In the genomic region with DNA sequence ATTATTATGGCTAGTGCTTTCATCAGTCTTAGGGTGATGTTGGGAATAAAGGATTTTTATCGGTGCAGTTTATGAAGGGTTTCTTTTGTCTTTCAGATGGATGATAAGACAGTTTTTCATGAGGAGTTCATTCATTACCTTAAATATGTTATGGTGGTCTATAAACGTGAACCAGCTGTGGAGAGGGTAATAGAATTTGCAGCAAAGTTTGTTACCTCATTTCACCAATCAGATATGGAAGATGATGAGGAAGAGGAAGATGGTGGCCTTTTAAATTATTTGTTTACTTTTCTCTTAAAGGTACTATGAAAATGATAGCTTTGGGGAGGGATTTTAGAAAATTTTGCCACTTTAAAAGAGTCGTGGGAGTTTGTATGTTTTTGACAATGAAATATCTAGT, we compare ENCODE assay signal across 9 cellular contexts. TPM values are rescaled to one million over a fixed set of nuclear protein-coding genes. Genes with fewer than 3 reads are reported as not detected.
DNase-seq lines count a peak whose midpoint lies in the region; ATAC-seq and TF ChIP-seq lines count a peak whose summit lies in the region.
"Had no signal": no experiment of that assay in that cellular context is flagged by ENCODE, and none has a peak within 500 bp of the region (broad histone marks: within the 10 kb centered on the region; RNA-seq: fewer than 3 reads in every experiment).

No MANE protein-coding gene starts in this region.

- ATAC-seq in SK-N-SH treated with all-trans-retinoic acid at 6 μM for 48 hours (no peak), HG03196 (IDR thresholded peaks at IDR 0.05; ENCODE audit: unreplicated experiment) (no peak)

- dilution Hi-C loops in mammary epithelial cell (cut with HindIII; ENCODE audit: low sequenced_read_pairs) = no loop called here

- H3K4me3 ChIP-seq in SK-N-SH (ENCODE audit: low read depth in 2 of 2, low read length in 1 of 2) = peak overlapping the region; percentile 89 to 98; a peak in 3 of 4 replicates
- peak overlapping the region; percentile 87 for H3K4me3 ChIP-seq in NB4 (ENCODE audit: low read depth, low read length)
- peak overlapping the region; percentile 82 to 90 (median 83) for H3K4me3 ChIP-seq in mammary epithelial cell (replicated peaks in 1 of 3; ENCODE audit: insufficient read depth in 1 of 3, low read depth in 2 of 3, low read length in 3 of 3)
- H3K4me3 ChIP-seq in neural progenitor cell = peak overlapping the region; percentile 98
- H3K4me3 ChIP-seq in thyroid gland (replicated peaks in 1 of 3) = no peak overlapping the region

- H3K4me2 ChIP-seq in SK-N-SH = peak overlapping the region; percentile 89
- peak overlapping the region; percentile 88 for H3K4me2 ChIP-seq in mammary epithelial cell (ENCODE audit: insufficient read depth, low read depth, low read length)
- peak overlapping the region; percentile 98 for H3K4me2 ChIP-seq in neural progenitor cell

- DNase-seq in SK-N-SH = no peak
- DNase-seq in NB4 (ENCODE audit: low read depth) = peak; percentile 45
- DNase-seq in mammary epithelial cell = no peak
- no peak for DNase-seq in neural progenitor cell (ENCODE audit: low spot score)
- DNase-seq in thyroid gland = no peak
- DNase-seq in NCI-H1105 treated with DMSO at 0.1 percent for 48 hours (lab: John Stamatoyannopoulos, UW) = no peak

- CTCF ChIA-PET in SK-N-SH (lab: Yijun Ruan, JAX) (no interaction called here), mammary epithelial cell (lab: Charles Lee; ENCODE audit: low non-redundant PET) (no interaction called here)

- WGBS in SK-N-SH (ENCODE audit: low lambda C conversion rate) = 6% methylated on average over 3 of the region's 3 CpGs
- WGBS in mammary epithelial cell (ENCODE audit: low coverage, missing lambda C conversion rate) = 0% methylated on average over 3 of the region's 3 CpGs
- 14 to 18% methylated on average over 3 of the region's 3 CpGs for WGBS in thyroid gland, 2 donors

- H3K36me3 Mint-ChIP-seq in neural progenitor cell = peaks cover 24% of the 10 kb centered on the region

- H2AFZ ChIP-seq in SK-N-SH (ENCODE audit: low read depth) (peak overlapping the region; percentile 87), mammary epithelial cell (ENCODE audit: low read depth, low read length) (no peak overlapping the region), neural progenitor cell (replicated peaks) (no peak overlapping the region)

- peak overlapping the region; percentile 61 to 76; a peak in 3 of 4 replicates for H3K27ac ChIP-seq in SK-N-SH (ENCODE audit: low read depth in 2 of 2, low read length in 1 of 2)
- H3K27ac ChIP-seq in mammary epithelial cell (ENCODE audit: insufficient read depth, low read depth, low read length) = peak overlapping the region; percentile 79
- no peak overlapping the region for H3K27ac ChIP-seq in neural progenitor cell
- no peak overlapping the region for H3K27ac ChIP-seq in thyroid gland

- POLR2A ChIA-PET in SK-N-SH (lab: Yijun Ruan, JAX) = no interaction called here

- BruUV-seq in mammary epithelial cell (replicated peaks; lab: Mats Ljungman, UMichigan) = no TSS peak

- peaks cover 97% of the 10 kb centered on the region for H3K79me2 ChIP-seq in SK-N-SH (ENCODE audit: insufficient read depth)
- H3K79me2 ChIP-seq in mammary epithelial cell (ENCODE audit: insufficient read depth, low read length) = peaks cover 97% of the 10 kb centered on the region
- peaks cover 100% of the 10 kb centered on the region for H3K79me2 ChIP-seq in neural progenitor cell (ENCODE audit: low read depth)

- H3K36me3 ChIP-seq in SK-N-SH (replicated peaks in 1 of 2; ENCODE audit: control insufficient read depth in 1 of 2, insufficient read depth in 2 of 2, low read length in 1 of 2) = peaks cover 5 to 15% of the 10 kb centered on the region in 2 experiments
- H3K36me3 ChIP-seq in mammary epithelial cell (ENCODE audit: insufficient read depth, low read length) = peaks cover 14% of the 10 kb centered on the region
- peaks cover 16% of the 10 kb centered on the region for H3K36me3 ChIP-seq in neural progenitor cell
- H3K36me3 ChIP-seq in thyroid gland = no peaks in the 10 kb centered on the region

- no peaks in the 10 kb centered on the region for H3K9me3 ChIP-seq in SK-N-SH
- H3K9me3 ChIP-seq in mammary epithelial cell (replicated peaks; ENCODE audit: insufficient read depth, low read length) = no peaks in the 10 kb centered on the region
- no peaks in the 10 kb centered on the region for H3K9me3 ChIP-seq in neural progenitor cell (ENCODE audit: low read depth)
- no peaks in the 10 kb centered on the region for H3K9me3 ChIP-seq in thyroid gland

- no peak for TF ChIP-seq RAD21 in SK-N-SH (IDR thresholded peaks at IDR 0.05; ENCODE audit: low read length)

- H3K9me2 ChIP-seq in SK-N-SH = no peaks in the 10 kb centered on the region

- TF ChIP-seq CTCF in SK-N-SH (IDR thresholded peaks at IDR 0.05) (no peak), NB4 (IDR thresholded peaks at IDR 0.05; ENCODE audit: low read depth, low read length) (no peak), mammary epithelial cell (conservative IDR thresholded peaks at IDR 0.05 in 1 of 2, IDR thresholded peaks at IDR 0.05 in 1 of 2; ENCODE audit: extremely low read depth in 1 of 2, insufficient read depth in 1 of 2, low read depth in 1 of 2, low read length in 2 of 2) (no peak), neural progenitor cell (IDR thresholded peaks at IDR 0.05) (no peak), thyroid gland (IDR thresholded peaks at IDR 0.05) (no peak)

- intact Hi-C loops in mammary epithelial cell (cut with micrococcal nuclease) (no loop called here), thyroid gland (cut with DNase I) (loop anchor here (10.0 kb wide), 1 partner anchor 783 kb away; no protein-coding TSS in a partner anchor)

- H3K9ac ChIP-seq in SK-N-SH (peak overlapping the region; percentile 73), mammary epithelial cell (ENCODE audit: insufficient read depth, low read length) (peak overlapping the region; percentile 87), neural progenitor cell (peak overlapping the region; percentile 96)

- H3F3A ChIP-seq in SK-N-SH (replicated peaks; ENCODE audit: insufficient read depth) (peaks cover 17% of the 10 kb centered on the region), neural progenitor cell (ENCODE audit: low read depth) (no peaks in the 10 kb centered on the region)

- H3K27ac Mint-ChIP-seq in neural progenitor cell = peak overlapping the region; percentile 21

- H3K9me3 Mint-ChIP-seq in neural progenitor cell = no peaks in the 10 kb centered on the region

- H3K4me1 ChIP-seq in SK-N-SH (ENCODE audit: control insufficient read depth in 1 of 2, insufficient read depth in 2 of 2, low read depth in 1 of 2, low read length in 1 of 2) = peaks cover 4 to 17% of the 10 kb centered on the region in 2 experiments; a peak in 2 of 4 replicates
- H3K4me1 ChIP-seq in mammary epithelial cell (ENCODE audit: insufficient read depth, low read length) = peaks cover 18% of the 10 kb centered on the region
- H3K4me1 ChIP-seq in neural progenitor cell = peaks cover 31% of the 10 kb centered on the region
- H3K4me1 ChIP-seq in thyroid gland = peaks cover 21 to 30% of the 10 kb centered on the region in 2 donors

- in situ Hi-C loops in mammary epithelial cell (cut with MboI; ENCODE audit: low sequenced_read_pairs in 2 of 2) = loop anchor here (10.0 to 25.0 kb wide), 3 partner anchors 225 to 783 kb away; a partner anchor contains a TSS

- TF ChIP-seq POLR2A in NB4 (IDR thresholded peaks at IDR 0.05; ENCODE audit: extremely low read depth, insufficient read length) = no peak
- no peak for TF ChIP-seq POLR2A in thyroid gland (IDR thresholded peaks at IDR 0.05)

- no peak for TF ChIP-seq EP300 in SK-N-SH (IDR thresholded peaks at IDR 0.05; ENCODE audit: borderline replicate concordance in 1 of 2, low read depth in 1 of 2, low read length in 1 of 2)

- H3K27me3 ChIP-seq in SK-N-SH (ENCODE audit: insufficient read depth) = no peaks in the 10 kb centered on the region
- no peaks in the 10 kb centered on the region for H3K27me3 ChIP-seq in mammary epithelial cell (ENCODE audit: insufficient read depth, low read length)
- no peaks in the 10 kb centered on the region for H3K27me3 ChIP-seq in neural progenitor cell
- H3K27me3 ChIP-seq in thyroid gland = no peaks in the 10 kb centered on the region

- H4K20me1 ChIP-seq in SK-N-SH (ENCODE audit: insufficient read depth) (peaks cover 22% of the 10 kb centered on the region), mammary epithelial cell (ENCODE audit: insufficient read depth, low read length) (no peaks in the 10 kb centered on the region), neural progenitor cell (ENCODE audit: low read depth) (peaks cover 64% of the 10 kb centered on the region)

- peaks cover 37% of the 10 kb centered on the region for H3K4me1 Mint-ChIP-seq in neural progenitor cell

- H3K4me3 Mint-ChIP-seq in neural progenitor cell = peak overlapping the region; percentile 95

- H3K27me3 Mint-ChIP-seq in neural progenitor cell (ENCODE audit: insufficient read depth, low read depth) = no peaks in the 10 kb centered on the region

TF ChIP-seq in SK-N-SH treated with all-trans-retinoic acid at 6 μM for 48 hours, 23 proteins besides CTCF, POLR2A, EP300 and RAD21 (continues in another document):
- TF ChIP-seq OSR1 (CRISPR knock-in tag; IDR thresholded peaks at IDR 0.05) (no peak), BACH2 (CRISPR knock-in tag; IDR thresholded peaks at IDR 0.05; ENCODE audit: borderline replicate concordance) (no peak)

RNA-seq across cellular contexts. Expression of a gene that starts 1.3 kb away (rescaled TPM):
- polyA plus RNA-seq in SK-N-SH (2012; rRNA removed) (4.8 and 5.4 TPM in 2 replicates), mammary epithelial cell (18.5 TPM)
- 6.8 and 7.0 TPM in 2 replicates for polyA plus RNA-seq in SK-N-SH (2012; cell fraction: cytosol; rRNA removed)
- polyA plus RNA-seq in SK-N-SH (2012; cell fraction: nucleus; rRNA removed) = 3.8 and 6.3 TPM in 2 replicates
- total RNA-seq in mammary epithelial cell (10 to 100 TPM in 1 of 2 donors, 1 to 10 TPM in 1; 2.0 to 39.4 TPM), neural progenitor cell (ENCODE audit: low replicate concordance) (132 and 211 TPM in 2 replicates), thyroid gland (1 to 10 TPM in 1 of 4 donors, under 1 TPM in 2, not detected in 1; 0.56 to 1.3 (median 0.92) TPM)
- 46.0 TPM for polyA minus RNA-seq in mammary epithelial cell

RNA-seq across cellular contexts. Expression of a gene that starts 1.6 kb away (rescaled TPM):
- polyA plus RNA-seq in SK-N-SH (2012; rRNA removed) = 23.5 and 28.5 TPM in 2 replicates
- polyA plus RNA-seq in SK-N-SH (2012; cell fraction: cytosol; rRNA removed) = 18.6 and 19.5 TPM in 2 replicates
- polyA plus RNA-seq in SK-N-SH (2012; cell fraction: nucleus; rRNA removed) = 46.3 and 48.0 TPM in 2 replicates
- 10 to 100 TPM; 28.5 to 32.7 TPM for total RNA-seq in mammary epithelial cell
- polyA plus RNA-seq in mammary epithelial cell = 12.2 TPM
- 13.7 TPM for polyA minus RNA-seq in mammary epithelial cell
- 65.7 and 75.8 TPM in 2 replicates for total RNA-seq in neural progenitor cell (ENCODE audit: low replicate concordance)
- 10 to 100 TPM; 26.2 to 79.1 (median 42.9) TPM for total RNA-seq in thyroid gland

RNA-seq across cellular contexts. Expression of a gene that starts 30.7 kb away (rescaled TPM):
- polyA plus RNA-seq in SK-N-SH (2012; rRNA removed) (not detected in 2 replicates), mammary epithelial cell (0.01 TPM)
- under 0.01 TPM in 2 replicates for polyA plus RNA-seq in SK-N-SH (2012; cell fraction: cytosol; rRNA removed)
- 0.04 TPM in 1 of 2 replicates, not detected in the other for polyA plus RNA-seq in SK-N-SH (2012; cell fraction: nucleus; rRNA removed)
- total RNA-seq in mammary epithelial cell (1 to 10 TPM in 1 of 2 donors, under 1 TPM in 1; 0.05 to 5.5 TPM), neural progenitor cell (ENCODE audit: low replicate concordance) (0.03 TPM in 1 of 2 replicates, not detected in the other), thyroid gland (not detected)
- not detected for polyA minus RNA-seq in mammary epithelial cell
- total RNA-seq: liver had no signal

Comparison
In these comparisons a context has a peak if more than half of its experiments do, and no peak if none do; other contexts are left out.
1. H3K27ac ChIP-seq: peak in SK-N-SH (2 of 2) and mammary epithelial cell (single experiment); none in neural progenitor cell (single experiment) and thyroid gland (0 of 3).
2. H3K4me3 ChIP-seq: peak in SK-N-SH (2 of 2), NB4 (single experiment), mammary epithelial cell (3 of 3) and neural progenitor cell (single experiment); none in thyroid gland (0 of 3).
3. Peak in every context shown above with its lines, with median percentiles within 50 percentile points of each other: H3K4me2 ChIP-seq and H3K9ac ChIP-seq.